Comparison of ENCODE assay signal across 8 cellular contexts in genomic region chr12:100554608-100555077, GRCh38. TPM values are rescaled to one million over a fixed set of nuclear protein-coding genes. Genes with fewer than 3 reads are reported as not detected.
DNase-seq lines count a peak whose midpoint lies in the region; ATAC-seq, FAIRE-seq and TF ChIP-seq lines count a peak whose summit lies in the region.

No MANE protein-coding gene starts in this region.

- 0 to 2% methylated on average over 1 of the region's 1 CpG for WGBS in transverse colon (ENCODE audit: low coverage in 1 of 2), 2 donors

- peaks cover 2% of the 10 kb centered on the region for H3K27me3 Mint-ChIP-seq in Caco-2 (ENCODE audit: insufficient read depth, unreplicated experiment)
- peaks cover 6% of the 10 kb centered on the region for H3K27me3 Mint-ChIP-seq in activated naive CD8-positive, alpha-beta T cell treated with anti-CD3 and anti-CD28 coated beads for 36 hours

- no peak for TF ChIP-seq EP300 in transverse colon (IDR thresholded peaks at IDR 0.05; ENCODE audit: low read depth)

- H3K9me3 ChIP-seq in Caco-2 (no peaks in the 10 kb centered on the region), keratinocyte (ENCODE audit: control insufficient read depth, low read depth, low read length) (no peaks in the 10 kb centered on the region), transverse colon (no peaks in the 10 kb centered on the region)

- CTCF ChIA-PET in Caco-2 (lab: Charles Lee): interaction anchor here (1.0 kb wide), 1 partner anchor 157 kb away, joined by 3 read pairs; no protein-coding TSS in a partner anchor

- no peak for TF ChIP-seq POLR2A in transverse colon (IDR thresholded peaks at IDR 0.05)

- H3K4me1 ChIP-seq in Caco-2 (no peaks in the 10 kb centered on the region), keratinocyte (ENCODE audit: control insufficient read depth, extremely low read depth, insufficient read depth, low read length) (no peaks in the 10 kb centered on the region), transverse colon (peaks cover 0 to 6% (median 1%) of the 10 kb centered on the region in 4 donors)

- H3K9me3 Mint-ChIP-seq in Caco-2 (ENCODE audit: unreplicated experiment): no peaks in the 10 kb centered on the region
- H3K9me3 Mint-ChIP-seq in activated naive CD8-positive, alpha-beta T cell treated with anti-CD3 and anti-CD28 coated beads for 36 hours: no peaks in the 10 kb centered on the region

- no peaks in the 10 kb centered on the region for H3K79me2 ChIP-seq in keratinocyte (ENCODE audit: control insufficient read depth, insufficient read depth, low read length)

- peaks cover 4% of the 10 kb centered on the region for H3K36me3 Mint-ChIP-seq in Caco-2 (ENCODE audit: insufficient read depth, unreplicated experiment)
- H3K36me3 Mint-ChIP-seq in activated naive CD8-positive, alpha-beta T cell treated with anti-CD3 and anti-CD28 coated beads for 36 hours: no peaks in the 10 kb centered on the region

- intact Hi-C loops in Caco-2 (cut with micrococcal nuclease; ENCODE audit: unreplicated experiment) (loop anchor here (1.0 kb wide), 4 partner anchors 162 to 744 kb away; no protein-coding TSS in a partner anchor), transverse colon (cut with DNase I; ENCODE audit: low total_unique reads) (loop anchor here (10.0 kb wide), 1 partner anchor 320 kb away; no protein-coding TSS in a partner anchor)

- no peak overlapping the region for H3K9ac ChIP-seq in keratinocyte (ENCODE audit: control insufficient read depth, extremely low read depth, insufficient read depth, low read length)

- H3K27me3 ChIP-seq in Caco-2 (replicated peaks; ENCODE audit: control insufficient read depth, insufficient read depth, low read length): no peaks in the 10 kb centered on the region
- H3K27me3 ChIP-seq in keratinocyte (ENCODE audit: control insufficient read depth, extremely low read depth, insufficient read depth, low read length): no peaks in the 10 kb centered on the region
- H3K27me3 ChIP-seq in transverse colon: no peaks in the 10 kb centered on the region

- no peak overlapping the region for H3K4me2 ChIP-seq in keratinocyte (ENCODE audit: control insufficient read depth, extremely low read depth, insufficient read depth, low read depth, low read length)

- dilution Hi-C loops in keratinocyte (cut with MboI; ENCODE audit: extremely low pct_ligation_motif_present, low sequenced_read_pairs): no loop called here

- DNase-seq in Caco-2 (peak; percentile 40 to 83), HT-29 (ENCODE audit: low spot score) (peak; percentile 91), NCI-H82 (lab: John Stamatoyannopoulos, UW) (peak; percentile 82), T47D (ENCODE audit: low read depth in 1 of 2, low spot score in 1 of 2) (peak; percentile 53 to 88), keratinocyte (ENCODE audit: low read depth, low spot score) (peak; percentile 52), transverse colon (no peak)
- no peak for DNase-seq in activated naive CD8-positive, alpha-beta T cell treated with anti-CD3 and anti-CD28 coated beads for 36 hours

- H3K9me1 ChIP-seq in keratinocyte (ENCODE audit: control insufficient read depth, extremely low read depth, insufficient read depth, low read length): no peaks in the 10 kb centered on the region

- POLR2A ChIA-PET in Caco-2 (lab: Charles Lee): no interaction called here

- no peak overlapping the region for H3K27ac Mint-ChIP-seq in Caco-2 (ENCODE audit: unreplicated experiment)
- H3K27ac Mint-ChIP-seq in activated naive CD8-positive, alpha-beta T cell treated with anti-CD3 and anti-CD28 coated beads for 36 hours: no peak overlapping the region

- BruUV-seq in Caco-2 (replicated peaks; lab: Mats Ljungman, UMichigan): no TSS peak

- peak; percentile 13 for FAIRE-seq in keratinocyte (lab: Jason Lieb, UNC)

- H3K27ac ChIP-seq in keratinocyte (ENCODE audit: control insufficient read depth, insufficient read depth, low read length): no peak overlapping the region
- H3K27ac ChIP-seq in transverse colon: no peak overlapping the region

- no peak overlapping the region for H3K4me3 ChIP-seq in Caco-2 (ENCODE audit: low read depth, low read length)
- H3K4me3 ChIP-seq in keratinocyte (ENCODE audit: control insufficient read depth in 2 of 3, extremely low read depth in 1 of 3, insufficient read depth in 2 of 3, low read depth in 1 of 3, low read length in 3 of 3): no peak overlapping the region
- no peak overlapping the region for H3K4me3 ChIP-seq in transverse colon

- in situ Hi-C loops in T47D (cut with HindIII; ENCODE audit: low pct_unique_long_range_greater_than_20kb, low sequenced_read_pairs) (no loop called here), transverse colon (cut with MboI; ENCODE audit: low pct_ligation_motif_present in 1 of 4, low pct_unique_long_range_greater_than_20kb in 1 of 4, low sequenced_read_pairs in 3 of 4) (loop anchor here (10.0 to 25.0 kb wide), 4 partner anchors 108 to 320 kb away; no protein-coding TSS in a partner anchor)

- H3K36me3 ChIP-seq in Caco-2 (ENCODE audit: control insufficient read depth, insufficient read depth, low read length) (no peaks in the 10 kb centered on the region), keratinocyte (ENCODE audit: control insufficient read depth in 2 of 2, extremely low read depth in 1 of 2, insufficient read depth in 2 of 2, low read length in 2 of 2) (no peaks in the 10 kb centered on the region), transverse colon (no peaks in the 10 kb centered on the region)

- no peak overlapping the region for H3K4me3 Mint-ChIP-seq in Caco-2 (ENCODE audit: unreplicated experiment)
- H3K4me3 Mint-ChIP-seq in activated naive CD8-positive, alpha-beta T cell treated with anti-CD3 and anti-CD28 coated beads for 36 hours: no peak overlapping the region

- H2AFZ ChIP-seq in keratinocyte (ENCODE audit: control insufficient read depth, low read length): no peak overlapping the region

- H3K4me1 Mint-ChIP-seq in Caco-2 (ENCODE audit: low read depth, unreplicated experiment): no peaks in the 10 kb centered on the region
- H3K4me1 Mint-ChIP-seq in activated naive CD8-positive, alpha-beta T cell treated with anti-CD3 and anti-CD28 coated beads for 36 hours: no peaks in the 10 kb centered on the region

- TF ChIP-seq CTCF in Caco-2 (IDR thresholded peaks at IDR 0.05; ENCODE audit: insufficient read depth in 1 of 2, low read depth in 1 of 2, low read length in 1 of 2, severe bottlenecking in 1 of 2, unreplicated experiment in 1 of 2) (peak; percentile 86 to 96), keratinocyte (optimal IDR thresholded peaks at IDR 0.05 in 1 of 3, IDR thresholded peaks at IDR 0.05 in 1 of 3, conservative IDR thresholded peaks at IDR 0.05 in 1 of 3; ENCODE audit: extremely low read depth in 1 of 3, insufficient read depth in 2 of 3, low read length in 3 of 3) (peak; percentile 51 to 94 (median 91)), transverse colon (IDR thresholded peaks at IDR 0.05) (peak; percentile 83 to 98 (median 86))

- H4K20me1 ChIP-seq in keratinocyte (ENCODE audit: control insufficient read depth, extremely low read depth, insufficient read depth, low read length): no peaks in the 10 kb centered on the region

- no peak for ATAC-seq in GM18519 (IDR thresholded peaks at IDR 0.05; ENCODE audit: low FRiP score, unreplicated experiment)

RNA-seq across cellular contexts. Expression of gene GAS2L3, which starts 18.8 kb away (rescaled TPM):
- total RNA-seq in Caco-2 (2022) (25.0 and 27.2 TPM in 2 replicates), transverse colon (10 to 100 TPM in 2 of 4 donors, 1 to 10 TPM in 1, under 1 TPM in 1; 0.80 to 15.7 (median 7.6) TPM)
- total RNA-seq in HT-29 (2014; rRNA removed; shearing (Covaris generic)): 6.2 and 6.8 TPM in 2 replicates
- polyA plus RNA-seq in keratinocyte: 0.75 to 3.6 TPM (median 2.9 TPM) in 3 replicates
- polyA plus RNA-seq in keratinocyte (2011; ENCODE audit: low read depth): 1.9 TPM
- polyA plus RNA-seq in keratinocyte (2011; cell fraction: cytosol; rRNA removed): 0.57 and 1.2 TPM in 2 replicates
- polyA plus RNA-seq in keratinocyte (2011; cell fraction: nucleus; rRNA removed): 1.4 and 1.8 TPM in 2 replicates
- 2.9 and 3.0 TPM in 2 replicates for polyA plus RNA-seq in keratinocyte (2012; ENCODE audit: low replicate concordance)
- 0.46 to 5.3 TPM in 2 of 3 replicates, not detected in the other for polyA minus RNA-seq in keratinocyte
- polyA minus RNA-seq in keratinocyte (2011; cell fraction: cytosol; rRNA and poly(A)+ RNA removed): not detected
- 2.1 and 3.3 TPM in 2 replicates for polyA minus RNA-seq in keratinocyte (2011; cell fraction: nucleus; rRNA and poly(A)+ RNA removed)
- total RNA-seq in activated naive CD8-positive, alpha-beta T cell treated with anti-CD3 and anti-CD28 coated beads for 36 hours: 1 to 10 TPM; 1.3 to 1.5 TPM

Comparison
In these comparisons a context has a peak if more than half of its experiments do, and no peak if none do; other contexts are left out.
1. DNase-seq: peak in Caco-2 (2 of 2), HT-29 (single experiment), NCI-H82 (single experiment), T47D (2 of 2) and keratinocyte (single experiment); none in transverse colon (single experiment) and activated naive CD8-positive, alpha-beta T cell treated with anti-CD3 and anti-CD28 coated beads for 36 hours (single experiment).
2. Peak in every context shown above with its lines, with median percentiles within 50 percentile points of each other: CTCF ChIP-seq.